Comparison of ENCODE assay signal across 23 cellular contexts in the genomic region with DNA sequence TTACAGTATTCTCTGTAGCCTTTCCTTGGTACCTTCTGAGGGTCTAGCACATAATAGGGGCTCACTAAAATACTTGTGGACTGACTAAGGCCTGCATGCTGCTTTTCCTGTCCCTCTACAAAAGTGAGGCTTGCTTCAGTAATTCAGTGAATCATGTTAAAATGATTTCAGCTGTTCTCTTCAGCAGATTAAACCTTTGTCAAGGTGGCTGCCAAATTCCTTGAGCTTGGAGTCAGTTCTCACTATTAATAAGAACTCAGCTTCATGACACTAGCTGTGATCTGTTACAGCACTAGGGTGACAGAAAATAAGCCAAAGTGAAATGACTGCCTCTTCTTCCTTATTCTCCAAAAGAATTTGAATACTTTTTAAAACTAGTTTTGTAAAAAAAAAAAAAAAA.
A peak's percentile ranks its signal among the peaks of the same experiment; 100 is the strongest.
DNase-seq lines count a peak whose midpoint lies in the region; ATAC-seq and TF ChIP-seq lines count a peak whose summit lies in the region.
"Had no signal": no experiment of that assay in that cellular context is flagged by ENCODE, and none has a peak within 500 bp of the region (broad histone marks: within the 10 kb centered on the region; RNA-seq: fewer than 3 reads in every experiment).

No MANE protein-coding gene starts in this region.

- H3K9me3 Mint-ChIP-seq in progenitor cell of endocrine pancreas (ENCODE audit: low read depth): peaks cover 4% of the 10 kb centered on the region

- H3K4me1 Mint-ChIP-seq in progenitor cell of endocrine pancreas (ENCODE audit: low read depth): peaks cover 12% of the 10 kb centered on the region
- H3K4me1 Mint-ChIP-seq: activated B cell treated with CpG ODN at 0.5 μM for 24 hours had no signal

- no peak overlapping the region for H3K9ac ChIP-seq in skeletal muscle satellite cell (ENCODE audit: low read depth, low read length)

- peak overlapping the region; percentile 33 for H3K4me2 ChIP-seq in skeletal muscle satellite cell (ENCODE audit: low read length)
- H3K4me2 ChIP-seq: hepatocyte had no signal

- H3K27me3 Mint-ChIP-seq in progenitor cell of endocrine pancreas: peaks cover 71% of the 10 kb centered on the region

- no peak for TF ChIP-seq CTCF in brain microvascular endothelial cell (IDR thresholded peaks at IDR 0.05; ENCODE audit: low read depth, low read length, missing control alignments)
- TF ChIP-seq CTCF in left ventricle myocardium inferior (IDR thresholded peaks at IDR 0.05; ENCODE audit: borderline replicate concordance): no peak
- no peak for TF ChIP-seq CTCF in progenitor cell of endocrine pancreas (IDR thresholded peaks at IDR 0.05; ENCODE audit: unreplicated experiment)

- H3K9me3 ChIP-seq in left ventricle myocardium inferior (replicated peaks) (peaks cover 13% of the 10 kb centered on the region), skeletal muscle satellite cell (replicated peaks; ENCODE audit: low read length) (no peaks in the 10 kb centered on the region)
- H3K9me3 ChIP-seq: adrenal gland, lower lobe of right lung, mucosa of descending colon, neutrophil, upper lobe of left lung had no signal

- H3K36me3 Mint-ChIP-seq in progenitor cell of endocrine pancreas (ENCODE audit: insufficient read depth): peaks cover 1% of the 10 kb centered on the region

- DNase-seq in GM04503 (ENCODE audit: low read depth): peak; percentile 61
- peak; percentile 41 for DNase-seq in brain microvascular endothelial cell
- no peak for DNase-seq in left ventricle myocardium inferior
- DNase-seq in progenitor cell of endocrine pancreas (ENCODE audit: low spot score, unreplicated experiment): no peak
- DNase-seq in amniotic stem cell (lab: John Stamatoyannopoulos, UW): no peak
- DNase-seq: activated B cell treated with CpG ODN at 0.5 μM for 24 hours; activated CD4-positive, alpha-beta memory T cell treated with anti-CD3 and anti-CD28 coated beads, Interleukin-2, amount 10 ng/mL, durations not matched to agents 7 days and 5 days; activated gamma-delta T cell; activated T-cell treated with anti-CD3 and anti-CD28 coated beads for 4 hours; central memory CD4-positive, alpha-beta T cell; lower lobe of right lung; mucosa of descending colon; NCI-H1694 treated with DMSO at 0.1 percent for 48 hours; T-helper 9 cell; upper lobe of left lung had no signal

- H3K36me3 ChIP-seq in brain microvascular endothelial cell (replicated peaks) (no peaks in the 10 kb centered on the region), left ventricle myocardium inferior (no peaks in the 10 kb centered on the region), skeletal muscle satellite cell (ENCODE audit: insufficient read depth, low read length) (no peaks in the 10 kb centered on the region)
- H3K36me3 ChIP-seq: adrenal gland, lower lobe of right lung, neutrophil, upper lobe of left lung had no signal

- in situ Hi-C loops in brain microvascular endothelial cell (cut with HindIII; ENCODE audit: low pct_ligation_motif_present, low sequenced_read_pairs): no loop called here

- H3K27ac ChIP-seq in brain microvascular endothelial cell: peak overlapping the region; percentile 6
- peak overlapping the region; percentile 80 for H3K27ac ChIP-seq in left ventricle myocardium inferior (replicated peaks)
- H3K27ac ChIP-seq: adrenal gland, hepatocyte, lower lobe of right lung, neutrophil, RWPE1, upper lobe of left lung had no signal

- H3K27ac Mint-ChIP-seq in progenitor cell of endocrine pancreas: no peak overlapping the region
- H3K27ac Mint-ChIP-seq: activated B cell treated with CpG ODN at 0.5 μM for 24 hours; activated CD4-positive, alpha-beta memory T cell treated with anti-CD3 and anti-CD28 coated beads, Interleukin-2, amount 10 ng/mL, durations not matched to agents 7 days and 5 days had no signal

- peaks cover 44% of the 10 kb centered on the region for H3K4me1 ChIP-seq in left ventricle myocardium inferior
- H3K4me1 ChIP-seq in skeletal muscle satellite cell (ENCODE audit: control insufficient read depth, insufficient read depth, low read length): peaks cover 15% of the 10 kb centered on the region
- H3K4me1 ChIP-seq: lower lobe of right lung, upper lobe of left lung had no signal

- no peaks in the 10 kb centered on the region for H3K27me3 ChIP-seq in brain microvascular endothelial cell (replicated peaks)
- H3K27me3 ChIP-seq in left ventricle myocardium inferior (ENCODE audit: low read depth): no peaks in the 10 kb centered on the region
- H3K27me3 ChIP-seq in skeletal muscle satellite cell (ENCODE audit: control insufficient read depth, insufficient read depth, low read length): peaks cover 57% of the 10 kb centered on the region
- H3K27me3 ChIP-seq: adrenal gland, neutrophil, upper lobe of left lung had no signal

- intact Hi-C loops in left ventricle myocardium inferior (cut with micrococcal nuclease): no loop called here

- no peak overlapping the region for H3K4me3 Mint-ChIP-seq in progenitor cell of endocrine pancreas (ENCODE audit: low read depth)
- H3K4me3 Mint-ChIP-seq: activated B cell treated with CpG ODN at 0.5 μM for 24 hours; activated CD4-positive, alpha-beta memory T cell treated with anti-CD3 and anti-CD28 coated beads, Interleukin-2, amount 10 ng/mL, durations not matched to agents 7 days and 5 days; CD14-positive monocyte had no signal

- H3K4me3 ChIP-seq in brain microvascular endothelial cell (ENCODE audit: low read depth, low read length): no peak overlapping the region
- no peak overlapping the region for H3K4me3 ChIP-seq in left ventricle myocardium inferior
- H3K4me3 ChIP-seq in skeletal muscle satellite cell (ENCODE audit: low read length): no peak overlapping the region
- H3K4me3 ChIP-seq: adrenal gland, hepatocyte, K562, lower lobe of right lung, mucosa of descending colon, upper lobe of left lung had no signal

- ATAC-seq in GM21786 (IDR thresholded peaks at IDR 0.05; ENCODE audit: unreplicated experiment): no peak
- ATAC-seq: lower lobe of right lung, mucosa of descending colon had no signal

Comparison
In these comparisons a context has a peak if more than half of its experiments do, and no peak if none do; other contexts are left out.
1. DNase-seq: peak in GM04503 (single experiment) and brain microvascular endothelial cell (single experiment); none in left ventricle myocardium inferior (single experiment), progenitor cell of endocrine pancreas (single experiment) and amniotic stem cell (single experiment).